Comparison of ENCODE assay signal across 18 cellular contexts in genomic region chr1:156478250-156478627, GRCh38. TPM values are rescaled to one million over a fixed set of nuclear protein-coding genes. Genes with fewer than 3 reads are reported as not detected.
DNase-seq lines count a peak whose midpoint lies in the region; ATAC-seq and TF ChIP-seq lines count a peak whose summit lies in the region.
"Had no signal": no experiment of that assay in that cellular context is flagged by ENCODE, and none has a peak within 500 bp of the region (broad histone marks: within the 10 kb centered on the region; RNA-seq: fewer than 3 reads in every experiment).

No MANE protein-coding gene starts in this region.

- H3K9me3 ChIP-seq in lower lobe of right lung (no peaks in the 10 kb centered on the region), suprapubic skin (no peaks in the 10 kb centered on the region)
- H3K9me3 ChIP-seq: right lobe of liver had no signal

- H3K9me3 Mint-ChIP-seq in activated CD4-positive, alpha-beta T cell treated with anti-CD3 and anti-CD28 coated beads for 36 hours (ENCODE audit: low read depth), result no peaks in the 10 kb centered on the region
- no peaks in the 10 kb centered on the region for H3K9me3 Mint-ChIP-seq in central memory CD8-positive, alpha-beta T cell
- H3K9me3 Mint-ChIP-seq: nephron progenitor cell; stimulated activated memory B cell treated with anti-CD40 and anti-IgM and Interleukin-4, amounts not matched to agents 10 μg/mL and 1 μg/mL and 100 μg/mL, for 72 hours had no signal

- no peak for TF ChIP-seq EP300 in suprapubic skin (IDR thresholded peaks at IDR 0.05)

- H3K36me3 ChIP-seq in lower lobe of right lung (peaks cover 100% of the 10 kb centered on the region), suprapubic skin (peaks cover 96% of the 10 kb centered on the region)

- WGBS in suprapubic skin, result 95% methylated on average over 7 of the region's 8 CpGs

- DNase-seq in activated CD4-positive, alpha-beta T cell treated with anti-CD3 and anti-CD28 coated beads for 36 hours, result no peak
- no peak for DNase-seq in activated CD4-positive, alpha-beta T cell treated with anti-CD3 and anti-CD28 coated beads for 4 hours
- DNase-seq in central memory CD8-positive, alpha-beta T cell (ENCODE audit: low spot score in 2 of 2), result no peak
- DNase-seq in lower lobe of right lung (no peak), suprapubic skin (ENCODE audit: low spot score in 2 of 2) (no peak), germinal center (ENCODE audit: low spot score) (no peak), activated gamma-delta T cell treated with Interleukin-2 at 50 U/mL for 16 hours (no peak)
- DNase-seq: 8988T; activated CD8-positive, alpha-beta memory T cell treated with anti-CD3 and anti-CD28 coated beads, Interleukin-2, amount 50 U/mL, for 4 hours; CD4-positive, alpha-beta memory T cell; H7; MM.1S; NCI-H526; nephron progenitor cell; right lobe of liver had no signal

- TF ChIP-seq CTCF in lower lobe of right lung (IDR thresholded peaks at IDR 0.05) (no peak), suprapubic skin (IDR thresholded peaks at IDR 0.05) (no peak)

- intact Hi-C loops in activated CD4-positive, alpha-beta T cell treated with anti-CD3 and anti-CD28 coated beads for 36 hours (cut with DNase I, micrococcal nuclease), result no loop called here
- intact Hi-C loops in lower lobe of right lung (cut with DNase I), result no loop called here

- no peaks in the 10 kb centered on the region for H3K27me3 Mint-ChIP-seq in activated CD4-positive, alpha-beta T cell treated with anti-CD3 and anti-CD28 coated beads for 36 hours
- no peaks in the 10 kb centered on the region for H3K27me3 Mint-ChIP-seq in central memory CD8-positive, alpha-beta T cell
- H3K27me3 Mint-ChIP-seq: CD4-positive, alpha-beta memory T cell; stimulated activated memory B cell treated with anti-CD40 and anti-IgM and Interleukin-4, amounts not matched to agents 10 μg/mL and 1 μg/mL and 100 μg/mL, for 72 hours had no signal

- POLR2A ChIA-PET in activated CD4-positive, alpha-beta T cell treated with anti-CD3 and anti-CD28 coated beads for 36 hours (lab: Charles Lee), result no interaction called here

- peaks cover 56% of the 10 kb centered on the region for H3K4me1 Mint-ChIP-seq in activated CD4-positive, alpha-beta T cell treated with anti-CD3 and anti-CD28 coated beads for 36 hours
- peaks cover 49% of the 10 kb centered on the region for H3K4me1 Mint-ChIP-seq in central memory CD8-positive, alpha-beta T cell

- peaks cover 44% of the 10 kb centered on the region for H3K4me1 ChIP-seq in lower lobe of right lung
- peaks cover 59% of the 10 kb centered on the region for H3K4me1 ChIP-seq in suprapubic skin

- H3K36me3 Mint-ChIP-seq in activated CD4-positive, alpha-beta T cell treated with anti-CD3 and anti-CD28 coated beads for 36 hours (ENCODE audit: low read depth), result peaks cover 70% of the 10 kb centered on the region
- H3K36me3 Mint-ChIP-seq in central memory CD8-positive, alpha-beta T cell (ENCODE audit: insufficient read depth), result peaks cover 86% of the 10 kb centered on the region

- peak overlapping the region; percentile 48 for H3K27ac Mint-ChIP-seq in activated CD4-positive, alpha-beta T cell treated with anti-CD3 and anti-CD28 coated beads for 36 hours
- H3K27ac Mint-ChIP-seq in central memory CD8-positive, alpha-beta T cell (ENCODE audit: low read depth), result peak overlapping the region; percentile 74
- H3K27ac Mint-ChIP-seq: nephron progenitor cell; stimulated activated memory B cell treated with anti-CD40 and anti-IgM and Interleukin-4, amounts not matched to agents 10 μg/mL and 1 μg/mL and 100 μg/mL, for 72 hours had no signal

- H3K4me3 ChIP-seq in lower lobe of right lung, result no peak overlapping the region
- no peak overlapping the region for H3K4me3 ChIP-seq in suprapubic skin
- H3K4me3 ChIP-seq: PC-9, right lobe of liver had no signal

- CTCF ChIA-PET in activated CD4-positive, alpha-beta T cell treated with anti-CD3 and anti-CD28 coated beads for 36 hours (lab: Charles Lee), result interaction anchor here (0.7 kb wide), 1 partner anchor 21 kb away, joined by 3 read pairs; no protein-coding TSS in a partner anchor

- TF ChIP-seq POLR2A in suprapubic skin (IDR thresholded peaks at IDR 0.05), result no peak

- H3K27me3 ChIP-seq in lower lobe of right lung (ENCODE audit: low read depth), result no peaks in the 10 kb centered on the region
- H3K27me3 ChIP-seq in suprapubic skin, result no peaks in the 10 kb centered on the region
- H3K27me3 ChIP-seq: right lobe of liver had no signal

- no peak for ATAC-seq in activated CD4-positive, alpha-beta T cell treated with anti-CD3 and anti-CD28 coated beads for 36 hours
- no peak for ATAC-seq in central memory CD8-positive, alpha-beta T cell (replicated peaks; ENCODE audit: extremely low read depth, poor library complexity, severe bottlenecking)
- ATAC-seq in lower lobe of right lung (no peak), GM19023 (IDR thresholded peaks at IDR 0.05; ENCODE audit: unreplicated experiment) (no peak)
- ATAC-seq: stimulated activated memory B cell treated with anti-CD40 and anti-IgM and Interleukin-4, amounts not matched to agents 10 μg/mL and 1 μg/mL and 100 μg/mL, for 72 hours had no signal

- H3K27ac ChIP-seq in lower lobe of right lung (peak overlapping the region; percentile 41), suprapubic skin (peak overlapping the region; percentile 83)
- H3K27ac ChIP-seq: PC-9, right lobe of liver had no signal

- H3K4me3 Mint-ChIP-seq in activated CD4-positive, alpha-beta T cell treated with anti-CD3 and anti-CD28 coated beads for 36 hours, result no peak overlapping the region
- no peak overlapping the region for H3K4me3 Mint-ChIP-seq in central memory CD8-positive, alpha-beta T cell
- H3K4me3 Mint-ChIP-seq: CD4-positive, alpha-beta memory T cell; nephron progenitor cell; stimulated activated memory B cell treated with anti-CD40 and anti-IgM and Interleukin-4, amounts not matched to agents 10 μg/mL and 1 μg/mL and 100 μg/mL, for 72 hours had no signal

RNA-seq across cellular contexts. Expression of gene MEF2D, which starts 22.3 kb away (rescaled TPM):
- 10 to 100 TPM; 32.1 to 33.6 TPM for total RNA-seq in activated CD4-positive, alpha-beta T cell treated with anti-CD3 and anti-CD28 coated beads for 36 hours
- 51.0 TPM for total RNA-seq in lower lobe of right lung
- 10 to 100 TPM; 61.7 to 73.5 (median 67.1) TPM for total RNA-seq in suprapubic skin
